ENCODE assay signal across 16 cellular contexts in genomic region chr4:90845777-90846176, GRCh38.
A peak's percentile ranks its signal among the peaks of the same experiment; 100 is the strongest.
DNase-seq lines count a peak whose midpoint lies in the region; ATAC-seq and TF ChIP-seq lines count a peak whose summit lies in the region.
"Had no signal": no experiment of that assay in that cellular context is flagged by ENCODE, and none has a peak within 500 bp of the region (broad histone marks: within the 10 kb centered on the region; RNA-seq: fewer than 3 reads in every experiment).

No MANE protein-coding gene starts in this region.

- peak overlapping the region; percentile 8; the same call in 1 of the 2 replicates for H3K4me2 ChIP-seq in KMS-11
- H3K4me2 ChIP-seq: neural progenitor cell had no signal

- H2AFZ ChIP-seq in KMS-11 (ENCODE audit: low read depth): no peak overlapping the region
- H2AFZ ChIP-seq: neural progenitor cell had no signal

- H3K4me3 ChIP-seq in KMS-11 (IDR thresholded peaks at IDR 0.05; ENCODE audit: insufficient read depth, low read depth, low read length): no peak overlapping the region
- H3K4me3 ChIP-seq: colonic mucosa, lower lobe of right lung, neural progenitor cell, skin epidermis had no signal

- no peak for TF ChIP-seq CTCF in KMS-11 (conservative IDR thresholded peaks at IDR 0.05; ENCODE audit: low read depth, low read length)

- no peaks in the 10 kb centered on the region for H4K20me1 ChIP-seq in KMS-11 (ENCODE audit: insufficient read depth)

- H3K27ac ChIP-seq in KMS-11: no peak overlapping the region
- H3K27ac ChIP-seq: colonic mucosa, lower lobe of right lung, neural progenitor cell, skin epidermis had no signal

- no peaks in the 10 kb centered on the region for H3K79me2 ChIP-seq in KMS-11 (ENCODE audit: insufficient read depth, low read depth)

- DNase-seq in hepatic stellate cell (ENCODE audit: low spot score) (peak; percentile 23), retina (no peak)
- no peak for DNase-seq in activated CD4-positive, CD25-positive, alpha-beta regulatory T cell treated with anti-CD3 and anti-CD28 coated beads, Interleukin-2, amount 50 U/mL, for 72 hours
- DNase-seq: activated CD4-positive, CD25-positive, alpha-beta regulatory T cell; C1 segment of cervical spinal cord; colonic mucosa; lower lobe of right lung; NCI-H345; SW 1271 had no signal

- peaks cover 9% of the 10 kb centered on the region for H3K4me1 ChIP-seq in KMS-11 (ENCODE audit: low read depth, poor library complexity, severe bottlenecking)
- H3K4me1 ChIP-seq: colonic mucosa, lower lobe of right lung, neural progenitor cell had no signal

- no peak overlapping the region for H3K9ac ChIP-seq in KMS-11
- H3K9ac ChIP-seq: neural progenitor cell had no signal

- H3K36me3 ChIP-seq in KMS-11 (ENCODE audit: insufficient read depth): no peaks in the 10 kb centered on the region
- H3K36me3 ChIP-seq: colonic mucosa, lower lobe of right lung, neural progenitor cell had no signal

- ATAC-seq in GM18867 (IDR thresholded peaks at IDR 0.05; ENCODE audit: unreplicated experiment) (peak; percentile 33), HG02588 (IDR thresholded peaks at IDR 0.05; ENCODE audit: unreplicated experiment) (peak; percentile 23), HG03095 (IDR thresholded peaks at IDR 0.05; ENCODE audit: unreplicated experiment) (no peak), GM21529 (IDR thresholded peaks at IDR 0.05; ENCODE audit: unreplicated experiment) (no peak)
- ATAC-seq: lower lobe of right lung had no signal

- H3K27me3 ChIP-seq in KMS-11 (ENCODE audit: insufficient read depth, low read depth): no peaks in the 10 kb centered on the region
- H3K27me3 ChIP-seq: colonic mucosa, neural progenitor cell had no signal

Comparison
In these comparisons a context has a peak if more than half of its experiments do, and no peak if none do; other contexts are left out.
1. ATAC-seq: peak in GM18867 (single experiment) and HG02588 (single experiment); none in HG03095 (single experiment) and GM21529 (single experiment).